ENCODE assay signal across 9 cellular contexts in the genomic region with DNA sequence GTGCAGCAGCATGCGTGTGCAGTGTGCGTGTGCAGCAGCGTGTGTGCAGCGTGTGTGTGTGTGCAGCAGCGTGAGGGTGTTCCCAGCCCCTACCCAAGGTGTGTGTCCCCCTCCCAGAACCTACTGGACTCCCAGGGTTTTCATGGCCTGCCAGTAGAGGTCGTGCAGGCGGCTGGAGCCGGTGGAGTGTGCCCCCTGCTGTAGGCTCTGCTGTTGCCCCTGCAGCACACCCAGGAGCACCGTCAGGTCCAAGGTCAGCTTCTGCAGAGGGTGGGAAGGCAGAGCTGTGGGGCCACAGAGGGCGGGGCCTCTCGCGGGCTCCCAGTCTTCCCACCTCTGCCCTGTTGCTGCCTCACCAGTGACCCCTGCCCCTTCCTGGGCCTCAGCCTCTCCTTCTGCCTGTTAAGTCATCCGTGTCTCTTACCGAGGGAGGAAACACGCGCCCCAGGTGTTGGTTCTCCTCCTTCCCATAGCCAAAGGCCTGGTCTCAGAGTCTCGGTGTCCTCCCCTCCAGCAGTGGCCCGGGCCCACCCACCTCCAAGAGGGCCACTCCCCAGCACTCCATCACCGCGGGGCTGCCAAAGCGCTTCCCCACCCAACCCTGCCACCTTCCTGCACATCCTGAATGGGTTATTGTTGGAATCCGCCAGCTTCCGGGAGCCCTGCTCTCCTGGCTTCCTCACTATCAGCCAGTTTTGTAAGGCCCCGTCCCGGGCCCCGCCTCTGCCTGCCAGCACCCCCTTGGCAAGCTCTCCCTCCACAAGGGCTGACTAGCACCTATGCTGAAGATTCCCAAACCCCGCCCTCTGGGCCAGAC. TPM values are rescaled to one million over a fixed set of nuclear protein-coding genes. Genes with fewer than 3 reads are reported as not detected.
DNase-seq lines count a peak whose midpoint lies in the region; ATAC-seq and TF ChIP-seq lines count a peak whose summit lies in the region.
"Had no signal": no experiment of that assay in that cellular context is flagged by ENCODE, and none has a peak within 500 bp of the region (broad histone marks: within the 10 kb centered on the region; RNA-seq: fewer than 3 reads in every experiment).

No MANE protein-coding gene starts in this region.

- H3K4me3 ChIP-seq in body of pancreas: no peak overlapping the region
- H3K4me3 ChIP-seq in stomach: no peak overlapping the region

- 61 to 84% methylated on average over 18 to 25 of the region's 27 CpGs for WGBS in body of pancreas, 2 donors
- WGBS in stomach, 5 donors: 49 to 58% (median 53%) methylated on average over 23 to 27 of the region's 27 CpGs

- intact Hi-C loops in body of pancreas (cut with DNase I): no loop called here
- intact Hi-C loops in stomach (cut with DNase I; ENCODE audit: low total_unique reads): loop anchor here (10.0 kb wide), 1 partner anchor 116 kb away; no protein-coding TSS in a partner anchor

- TF ChIP-seq CTCF in body of pancreas (IDR thresholded peaks at IDR 0.05): peak in 2 of 7 experiments; percentile 15 to 31
- TF ChIP-seq CTCF in stomach (IDR thresholded peaks at IDR 0.05): peak in 2 of 7 experiments; percentile 18 to 32

- no peaks in the 10 kb centered on the region for H3K4me1 ChIP-seq in body of pancreas
- peaks cover 33 to 62% (median 51%) of the 10 kb centered on the region in 4 donors for H3K4me1 ChIP-seq in stomach

- H3K27ac ChIP-seq in body of pancreas (peak overlapping the region in 3 of 4 donors; percentile 21 to 46 (median 40)), stomach (peak overlapping the region; percentile 18 to 73 (median 30))

- ATAC-seq in body of pancreas: no peak

- TF ChIP-seq POLR2A in body of pancreas (IDR thresholded peaks at IDR 0.05) (no peak), stomach (IDR thresholded peaks at IDR 0.05) (no peak)

- DNase-seq in HuH-7 (ENCODE audit: low spot score) (peak; percentile 75), body of pancreas (peak in 1 of 4 donors; percentile 30), islet precursor cell (peak; percentile 85), stomach (peak; percentile 56), NCI-H1417 (lab: John Stamatoyannopoulos, UW) (no peak)
- DNase-seq in stimulated activated CD4-positive, alpha-beta T cell treated with anti-CD3 and anti-CD28 coated beads, Interleukin-4, amount 100 ng/mL, for 1 hour: no peak
- no peak for DNase-seq in effector CD8-positive, alpha-beta T cell (lab: John Stamatoyannopoulos, UW)
- DNase-seq: NCI-H2171 treated with DMSO at 0.1 percent for 48 hours had no signal

- peaks cover 19 to 22% of the 10 kb centered on the region in 2 donors for H3K36me3 ChIP-seq in body of pancreas (replicated peaks in 1 of 2; ENCODE audit: insufficient read depth in 1 of 2, low read depth in 2 of 2)
- H3K36me3 ChIP-seq in stomach: peaks cover 49 to 88% (median 80%) of the 10 kb centered on the region in 4 donors

- H3K9me3 ChIP-seq in body of pancreas (no peaks in the 10 kb centered on the region), stomach (no peaks in the 10 kb centered on the region)

- no peaks in the 10 kb centered on the region for H3K27me3 ChIP-seq in body of pancreas
- H3K27me3 ChIP-seq in stomach: peaks cover 0 to 8% (median 0%) of the 10 kb centered on the region in 3 donors

- TF ChIP-seq EP300 in stomach (IDR thresholded peaks at IDR 0.05): no peak

RNA-seq across cellular contexts. Expression of gene MYBBP1A, which starts 14.8 kb away (rescaled TPM):
- 100 to 1,000 TPM in 1 of 2 donors, 10 to 100 TPM in 1; 37.9 to 105 TPM for total RNA-seq in body of pancreas
- total RNA-seq in stomach: 100 to 1,000 TPM in 2 of 5 donors, 10 to 100 TPM in 3; 38.6 to 237 (median 73.2) TPM
- polyA plus RNA-seq in stomach: 10 to 100 TPM; 14.1 to 32.2 (median 21.5) TPM

RNA-seq across cellular contexts. Expression of gene GGT6, which starts 19.9 kb away (rescaled TPM):
- total RNA-seq in body of pancreas (10 to 100 TPM; 29.3 to 85.7 TPM), stomach (100 to 1,000 TPM in 1 of 5 donors, 10 to 100 TPM in 3, 1 to 10 TPM in 1; 5.8 to 147 (median 11.6) TPM)
- polyA plus RNA-seq in stomach: 10 to 100 TPM in 2 of 3 donors, 1 to 10 TPM in 1; 4.4 to 22.2 (median 18.8) TPM
- total RNA-seq: aorta had no signal

RNA-seq across cellular contexts. Expression of gene SPNS2, which starts 41.8 kb away (rescaled TPM):
- total RNA-seq in body of pancreas: 10 to 100 TPM; 19.2 to 58.0 TPM
- 10 to 100 TPM in 4 of 5 donors, 1 to 10 TPM in 1; 4.1 to 67.7 (median 27.7) TPM for total RNA-seq in stomach
- polyA plus RNA-seq in stomach: 10 to 100 TPM; 13.7 to 30.0 (median 20.3) TPM

RNA-seq across cellular contexts. Expression of gene SMTNL2, which starts 43.9 kb away (rescaled TPM):
- total RNA-seq in body of pancreas (under 1 TPM; 0.33 to 0.78 TPM), stomach (1 to 10 TPM in 2 of 5 donors, not detected in 3; 1.1 to 1.9 TPM)
- 1 to 10 TPM in 1 of 3 donors, under 1 TPM in 1, not detected in 1; 0.50 to 1.9 TPM for polyA plus RNA-seq in stomach
- polyA plus RNA-seq: aorta had no signal

Comparison
In these comparisons a context has a peak if more than half of its experiments do, and no peak if none do; other contexts are left out.
1. DNase-seq: peak in HuH-7 (single experiment), islet precursor cell (single experiment) and stomach (single experiment); none in NCI-H1417 (0 of 3), stimulated activated CD4-positive, alpha-beta T cell treated with anti-CD3 and anti-CD28 coated beads, Interleukin-4, amount 100 ng/mL, for 1 hour (single experiment) and effector CD8-positive, alpha-beta T cell (single experiment).